Comparison of ENCODE assay signal across 15 cellular contexts in the genomic region with DNA sequence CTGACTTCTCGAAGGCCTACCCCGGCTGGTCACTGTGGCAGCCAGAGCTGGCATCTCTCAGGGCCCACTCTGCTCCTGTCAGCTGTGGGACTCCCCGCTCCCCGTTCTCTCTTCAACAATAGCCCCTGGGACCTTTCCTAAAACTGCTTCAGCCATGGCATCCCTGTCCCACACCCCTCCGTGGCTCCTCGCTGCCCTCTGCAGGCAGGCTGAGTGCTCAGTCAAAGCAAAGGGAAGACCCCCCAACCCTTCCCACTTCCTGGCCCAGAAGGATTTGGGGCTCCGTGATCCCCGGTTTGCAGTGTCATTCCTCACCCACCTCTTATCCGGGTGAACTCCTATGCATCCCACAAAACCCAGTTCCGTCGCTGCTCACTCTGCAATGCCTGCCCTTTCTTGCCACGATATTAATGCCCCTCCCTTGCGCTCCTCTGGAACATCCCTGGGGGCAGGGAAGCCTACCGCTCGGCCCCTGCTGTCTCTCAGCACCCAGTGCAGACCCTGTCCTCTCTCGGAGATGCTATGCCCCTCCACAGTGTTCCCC. TPM values are rescaled to one million over a fixed set of nuclear protein-coding genes. Genes with fewer than 3 reads are reported as not detected.
A peak's percentile ranks its signal among the peaks of the same experiment; 100 is the strongest.
DNase-seq lines count a peak whose midpoint lies in the region; ATAC-seq and TF ChIP-seq lines count a peak whose summit lies in the region.
"Had no signal": no experiment of that assay in that cellular context is flagged by ENCODE, and none has a peak within 500 bp of the region (broad histone marks: within the 10 kb centered on the region; RNA-seq: fewer than 3 reads in every experiment).

No MANE protein-coding gene starts in this region.

- no peaks in the 10 kb centered on the region for H3K79me2 ChIP-seq in Karpas-422 (ENCODE audit: low read length)

- TF ChIP-seq CTCF in AG04449 (IDR thresholded peaks at IDR 0.05; ENCODE audit: insufficient read depth, low read length, missing control alignments) (peak; percentile 46), GM12875 (IDR thresholded peaks at IDR 0.05; ENCODE audit: borderline replicate concordance, insufficient read depth, low read depth, low read length) (peak; percentile 34; the same call in 1 of the 2 replicates), foreskin keratinocyte (conservative IDR thresholded peaks at IDR 0.05) (peak; percentile 51)

- ATAC-seq in SK-N-SH treated with all-trans-retinoic acid at 6 μM for 48 hours (no peak), foreskin keratinocyte (no peak), GM19452 (IDR thresholded peaks at IDR 0.05; ENCODE audit: unreplicated experiment) (no peak)
- ATAC-seq: activated T-cell treated with anti-CD3 and anti-CD28 coated beads, Interleukin-2, amount 50 U/mL, for 72 hours had no signal

- CTCF ChIA-PET in AG04449 (lab: Yijun Ruan, JAX) = interaction anchor here (1.2 to 2.6 kb wide), 5 partner anchors 13 to 715 kb away, joined by 3 to 11 read pairs (median 3); no protein-coding TSS in a partner anchor

- peaks cover 14% of the 10 kb centered on the region for H3K4me1 ChIP-seq in foreskin keratinocyte
- no peaks in the 10 kb centered on the region for H3K4me1 ChIP-seq in effector memory CD4-positive, alpha-beta T cell (ENCODE audit: control insufficient read depth, insufficient read depth, low read length, poor library complexity, severe bottlenecking)
- no peaks in the 10 kb centered on the region for H3K4me1 ChIP-seq in Karpas-422 (ENCODE audit: low read length)

- no peaks in the 10 kb centered on the region for H3K36me3 ChIP-seq in effector memory CD4-positive, alpha-beta T cell (ENCODE audit: control insufficient read depth, insufficient read depth, low read length)
- no peaks in the 10 kb centered on the region for H3K36me3 ChIP-seq in Karpas-422 (ENCODE audit: insufficient read depth, low read length)

- H3K9me3 Mint-ChIP-seq in immature natural killer cell = no peaks in the 10 kb centered on the region
- H3K9me3 Mint-ChIP-seq: activated T-cell treated with anti-CD3 and anti-CD28 coated beads, Interleukin-2, amount 50 U/mL, for 72 hours had no signal

- H2AFZ ChIP-seq in Karpas-422 (ENCODE audit: low read length) = no peak overlapping the region

- H3K4me3 ChIP-seq in AG04449 (ENCODE audit: low read depth, low read length) (no peak overlapping the region), GM12875 (ENCODE audit: low read depth, low read length) (no peak overlapping the region), Karpas-422 (ENCODE audit: low read length) (no peak overlapping the region)
- H3K4me3 ChIP-seq in effector memory CD4-positive, alpha-beta T cell (ENCODE audit: insufficient read depth, low read depth, low read length, poor library complexity, severe bottlenecking) = no peak overlapping the region
- H3K4me3 ChIP-seq: lung had no signal

- H3K9me3 ChIP-seq in effector memory CD4-positive, alpha-beta T cell (ENCODE audit: control insufficient read depth, low read length) = no peaks in the 10 kb centered on the region
- no peaks in the 10 kb centered on the region for H3K9me3 ChIP-seq in Karpas-422 (ENCODE audit: low read length)

- no peaks in the 10 kb centered on the region for H4K20me1 ChIP-seq in Karpas-422 (ENCODE audit: insufficient read depth, low read depth, low read length)

- no peak overlapping the region for H3K9ac ChIP-seq in Karpas-422 (ENCODE audit: low read length)

- H3K4me3 Mint-ChIP-seq in immature natural killer cell = no peak overlapping the region
- H3K4me3 Mint-ChIP-seq: activated T-cell treated with anti-CD3 and anti-CD28 coated beads, Interleukin-2, amount 50 U/mL, for 72 hours had no signal

- POLR2A ChIA-PET in AG04449 (lab: Yijun Ruan, JAX) = no interaction called here

- H3K27me3 ChIP-seq in foreskin keratinocyte (no peaks in the 10 kb centered on the region), Karpas-422 (ENCODE audit: low read length) (no peaks in the 10 kb centered on the region)
- H3K27me3 ChIP-seq in effector memory CD4-positive, alpha-beta T cell (replicated peaks; ENCODE audit: control insufficient read depth, insufficient read depth, low read length, poor library complexity, severe bottlenecking) = no peaks in the 10 kb centered on the region

- H3K27ac ChIP-seq in foreskin keratinocyte (no peak overlapping the region), Karpas-422 (ENCODE audit: low read length) (no peak overlapping the region)
- H3K27ac ChIP-seq in effector memory CD4-positive, alpha-beta T cell (ENCODE audit: insufficient read depth, low read length, poor library complexity, severe bottlenecking) = no peak overlapping the region

- no peaks in the 10 kb centered on the region for H3K36me3 Mint-ChIP-seq in immature natural killer cell

- peaks cover 0 to 1% (median 0%) of the 10 kb centered on the region in 3 donors for H3K27me3 Mint-ChIP-seq in immature natural killer cell (ENCODE audit: low read depth in 3 of 3)

- H3K9me2 ChIP-seq in Karpas-422 (replicated peaks; ENCODE audit: insufficient read depth, low read length) = no peaks in the 10 kb centered on the region

- no peak overlapping the region for H3K4me2 ChIP-seq in Karpas-422 (ENCODE audit: low read depth, low read length, poor library complexity, severe bottlenecking)

- no peaks in the 10 kb centered on the region for H3K4me1 Mint-ChIP-seq in immature natural killer cell

- DNase-seq in AG04449 (ENCODE audit: low read depth, low spot score) (no peak), foreskin keratinocyte (no peak), immature natural killer cell (no peak), Karpas-422 (no peak)
- DNase-seq in effector memory CD4-positive, alpha-beta T cell = no peak
- DNase-seq: cerebellar nuclear complex, NCI-H526 treated with DMSO at 0.1 percent for 48 hours had no signal

- no peak overlapping the region for H3K27ac Mint-ChIP-seq in immature natural killer cell
- H3K27ac Mint-ChIP-seq: activated T-cell treated with anti-CD3 and anti-CD28 coated beads, Interleukin-2, amount 50 U/mL, for 72 hours had no signal

TF ChIP-seq in SK-N-SH treated with all-trans-retinoic acid at 6 μM for 48 hours, 23 proteins besides CTCF, POLR2A, EP300 and RAD21:
- TF ChIP-seq ZFP3 (CRISPR knock-in tag; IDR thresholded peaks at IDR 0.05) = peak; percentile 93
- TF ChIP-seq ARNTL (CRISPR knock-in tag; IDR thresholded peaks at IDR 0.05; ENCODE audit: borderline replicate concordance, low read depth) = no peak
- no peak for TF ChIP-seq BACH2 (CRISPR knock-in tag; IDR thresholded peaks at IDR 0.05; ENCODE audit: borderline replicate concordance)
- TF ChIP-seq TOX (CRISPR knock-in tag; IDR thresholded peaks at IDR 0.05; ENCODE audit: borderline replicate concordance) = no peak
- TF ChIP-seq OSR1 (CRISPR knock-in tag; IDR thresholded peaks at IDR 0.05) = no peak
- TF ChIP-seq, protein P1, sequence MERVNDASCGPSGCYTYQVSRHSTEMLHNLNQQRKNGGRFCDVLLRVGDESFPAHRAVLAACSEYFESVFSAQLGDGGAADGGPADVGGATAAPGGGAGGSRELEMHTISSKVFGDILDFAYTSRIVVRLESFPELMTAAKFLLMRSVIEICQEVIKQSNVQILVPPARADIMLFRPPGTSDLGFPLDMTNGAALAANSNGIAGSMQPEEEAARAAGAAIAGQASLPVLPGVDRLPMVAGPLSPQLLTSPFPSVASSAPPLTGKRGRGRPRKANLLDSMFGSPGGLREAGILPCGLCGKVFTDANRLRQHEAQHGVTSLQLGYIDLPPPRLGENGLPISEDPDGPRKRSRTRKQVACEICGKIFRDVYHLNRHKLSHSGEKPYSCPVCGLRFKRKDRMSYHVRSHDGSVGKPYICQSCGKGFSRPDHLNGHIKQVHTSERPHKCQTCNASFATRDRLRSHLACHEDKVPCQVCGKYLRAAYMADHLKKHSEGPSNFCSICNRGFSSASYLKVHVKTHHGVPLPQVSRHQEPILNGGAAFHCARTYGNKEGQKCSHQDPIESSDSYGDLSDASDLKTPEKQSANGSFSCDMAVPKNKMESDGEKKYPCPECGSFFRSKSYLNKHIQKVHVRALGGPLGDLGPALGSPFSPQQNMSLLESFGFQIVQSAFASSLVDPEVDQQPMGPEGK (CRISPR knock-in tag; IDR thresholded peaks at IDR 0.05; ENCODE audit: borderline replicate concordance) = no peak

RNA-seq across cellular contexts. Expression of gene TH, which starts 1.6 kb away (rescaled TPM):
- 2.0 and 2.9 TPM in 2 replicates for total RNA-seq in foreskin keratinocyte
- polyA plus RNA-seq in foreskin keratinocyte (3.6 and 3.7 TPM in 2 replicates), immature natural killer cell (not detected)
- not detected in 2 replicates for total RNA-seq in Karpas-422 (2014; rRNA removed; shearing (Covaris generic); ENCODE audit: low replicate concordance)
- total RNA-seq: activated T-cell treated with anti-CD3 and anti-CD28 coated beads, Interleukin-2, amount 50 U/mL, for 72 hours; LHCN-M2; T-helper 2 cell treated with Interferon-gamma antibody and Interleukin-4, amounts not matched to agents 100 ng/mL and 5 ng/mL, for 36 hours had no signal

RNA-seq across cellular contexts. Expression of gene INS, which starts 12.2 kb away (rescaled TPM):
- total RNA-seq in foreskin keratinocyte = not detected in 2 replicates
- polyA plus RNA-seq in foreskin keratinocyte = not detected in 2 replicates
- not detected for polyA plus RNA-seq in immature natural killer cell
- not detected in 2 replicates for total RNA-seq in Karpas-422 (2014; rRNA removed; shearing (Covaris generic); ENCODE audit: low replicate concordance)
- total RNA-seq: activated T-cell treated with anti-CD3 and anti-CD28 coated beads, Interleukin-2, amount 50 U/mL, for 72 hours; LHCN-M2; lung; T-helper 2 cell treated with Interferon-gamma antibody and Interleukin-4, amounts not matched to agents 100 ng/mL and 5 ng/mL, for 36 hours; urinary bladder had no signal

RNA-seq across cellular contexts. Expression of gene IGF2, which starts 34.0 kb away (rescaled TPM):
- under 0.01 and 0.14 TPM in 2 replicates for total RNA-seq in foreskin keratinocyte
- polyA plus RNA-seq in foreskin keratinocyte = 0.06 and 0.29 TPM in 2 replicates
- not detected for polyA plus RNA-seq in immature natural killer cell
- not detected in 2 replicates for total RNA-seq in Karpas-422 (2014; rRNA removed; shearing (Covaris generic); ENCODE audit: low replicate concordance)
- total RNA-seq: T-helper 2 cell treated with Interferon-gamma antibody and Interleukin-4, amounts not matched to agents 100 ng/mL and 5 ng/mL, for 36 hours had no signal
